18 cellular contexts compared by ENCODE assay signal in genomic region chr18:3059272-3059671, GRCh38. TPM values are rescaled to one million over a fixed set of nuclear protein-coding genes. Genes with fewer than 3 reads are reported as not detected.
A peak's percentile ranks its signal among the peaks of the same experiment; 100 is the strongest.
DNase-seq lines count a peak whose midpoint lies in the region; ATAC-seq and TF ChIP-seq lines count a peak whose summit lies in the region.
"Had no signal": no experiment of that assay in that cellular context is flagged by ENCODE, and none has a peak within 500 bp of the region (broad histone marks: within the 10 kb centered on the region; RNA-seq: fewer than 3 reads in every experiment).

No MANE protein-coding gene starts in this region.

- no peaks in the 10 kb centered on the region for H4K20me1 ChIP-seq in BLaER1

- H3K4me3 Mint-ChIP-seq in IgD-negative memory B cell: no peak overlapping the region
- H3K4me3 Mint-ChIP-seq in naive thymus-derived CD4-positive, alpha-beta T cell: peak overlapping the region in 6 of 10 donors; percentile 22 to 75 (median 49)
- H3K4me3 Mint-ChIP-seq: mesothelial cell of epicardium had no signal

- H3K9ac ChIP-seq in BLaER1: no peak overlapping the region

- H3K36me3 ChIP-seq in BLaER1: no peaks in the 10 kb centered on the region
- H3K36me3 ChIP-seq in naive thymus-derived CD4-positive, alpha-beta T cell (ENCODE audit: control insufficient read depth in 2 of 3, insufficient read depth in 3 of 3, low read length in 3 of 3): no peaks in the 10 kb centered on the region

- H3K9me3 Mint-ChIP-seq in IgD-negative memory B cell: peaks cover 0 to under 1% (median 0%) of the 10 kb centered on the region in 3 donors
- H3K9me3 Mint-ChIP-seq in naive thymus-derived CD4-positive, alpha-beta T cell: peaks cover 0 to 2% (median 0%) of the 10 kb centered on the region in 11 donors

- H3K4me1 Mint-ChIP-seq in IgD-negative memory B cell: peaks cover 25 to 27% (median 27%) of the 10 kb centered on the region in 3 donors
- peaks cover 44 to 79% (median 73%) of the 10 kb centered on the region in 7 donors for H3K4me1 Mint-ChIP-seq in naive thymus-derived CD4-positive, alpha-beta T cell

- peak; percentile 37 for ATAC-seq in naive thymus-derived CD4-positive, alpha-beta T cell
- ATAC-seq in foreskin keratinocyte (no peak), HG02759 (IDR thresholded peaks at IDR 0.05; ENCODE audit: unreplicated experiment) (no peak)

- intact Hi-C loops in naive thymus-derived CD4-positive, alpha-beta T cell (cut with micrococcal nuclease): loop anchor here in 1 of 2 donors (1.0 kb wide), 1 partner anchor 22 kb away; no protein-coding TSS in a partner anchor

- POLR2A ChIA-PET in naive thymus-derived CD4-positive, alpha-beta T cell (lab: Charles Lee): interaction anchor here (0.8 to 8.2 kb wide), 15 partner anchors 12 to 202 kb away, joined by 3 to 176 read pairs (median 11); partner anchors contain the start of genes LPIN2, MYL12A and MYL12B

- peaks cover 69% of the 10 kb centered on the region for H3K4me1 ChIP-seq in BLaER1
- peaks cover 70 to 74% of the 10 kb centered on the region in 2 donors for H3K4me1 ChIP-seq in naive thymus-derived CD4-positive, alpha-beta T cell (ENCODE audit: control insufficient read depth in 2 of 2, insufficient read depth in 2 of 2, low read length in 2 of 2)
- H3K4me1 ChIP-seq in foreskin keratinocyte: no peaks in the 10 kb centered on the region

- peak; percentile 76 for DNase-seq in central memory CD4-positive, alpha-beta T cell
- DNase-seq in naive thymus-derived CD4-positive, alpha-beta T cell: peak in 6 of 9 donors; percentile 45 to 72 (median 62)
- DNase-seq in foreskin keratinocyte: no peak
- DNase-seq in NCI-H524 (lab: John Stamatoyannopoulos, UW): no peak
- no peak for DNase-seq in NCI-H2171 treated with DMSO at 0.1 percent for 48 hours (lab: John Stamatoyannopoulos, UW)
- DNase-seq: AML-193; GF-D8; H7; NCI-H1930; NCI-H69; RPMI8226; stimulated activated CD8-positive, alpha-beta memory T cell treated with anti-CD3 and anti-CD28 coated beads, Interleukin-4, amount 100 ng/mL, for 48 hours; T-helper 9 cell had no signal

- no peak overlapping the region for H3K4me3 ChIP-seq in BLaER1
- H3K4me3 ChIP-seq in naive thymus-derived CD4-positive, alpha-beta T cell (ENCODE audit: low read length): peak overlapping the region; percentile 1

- CTCF ChIA-PET in naive thymus-derived CD4-positive, alpha-beta T cell (lab: Charles Lee): interaction anchor here (1.4 to 10.1 kb wide), 2 partner anchors 63 to 187 kb away, joined by 3 to 226 read pairs; no protein-coding TSS in a partner anchor

- H3K27me3 ChIP-seq in BLaER1: no peaks in the 10 kb centered on the region
- H3K27me3 ChIP-seq in naive thymus-derived CD4-positive, alpha-beta T cell (ENCODE audit: control insufficient read depth in 2 of 2, insufficient read depth in 2 of 2, low read length in 2 of 2): no peaks in the 10 kb centered on the region
- peaks cover 3% of the 10 kb centered on the region for H3K27me3 ChIP-seq in foreskin keratinocyte

- peak overlapping the region; percentile 81 for H3K27ac ChIP-seq in BLaER1
- peak overlapping the region; percentile 96 for H3K27ac ChIP-seq in naive thymus-derived CD4-positive, alpha-beta T cell (ENCODE audit: low read depth, low read length)
- H3K27ac ChIP-seq in foreskin keratinocyte: no peak overlapping the region

- H3K4me2 ChIP-seq in BLaER1: peak overlapping the region; percentile 57

- H3K27me3 Mint-ChIP-seq in IgD-negative memory B cell: peaks cover 2% of the 10 kb centered on the region
- no peaks in the 10 kb centered on the region for H3K27me3 Mint-ChIP-seq in naive thymus-derived CD4-positive, alpha-beta T cell
- H3K27me3 Mint-ChIP-seq: progenitor cell of endocrine pancreas had no signal

- H3K27ac Mint-ChIP-seq in IgD-negative memory B cell: peak overlapping the region in 2 of 3 donors; percentile 5 to 97
- H3K27ac Mint-ChIP-seq in naive thymus-derived CD4-positive, alpha-beta T cell: peak overlapping the region; percentile 91 to 97 (median 94)
- H3K27ac Mint-ChIP-seq: mesothelial cell of epicardium, progenitor cell of endocrine pancreas had no signal

- no peaks in the 10 kb centered on the region for H3K36me3 Mint-ChIP-seq in IgD-negative memory B cell
- H3K36me3 Mint-ChIP-seq in naive thymus-derived CD4-positive, alpha-beta T cell: peaks cover 0 to 13% (median 3%) of the 10 kb centered on the region in 5 donors

- TF ChIP-seq CTCF in foreskin keratinocyte (conservative IDR thresholded peaks at IDR 0.05): no peak

- no peaks in the 10 kb centered on the region; the same call in 1 of the 2 replicates for H3K9me3 ChIP-seq in BLaER1
- H3K9me3 ChIP-seq in naive thymus-derived CD4-positive, alpha-beta T cell (ENCODE audit: control insufficient read depth in 2 of 3, low read length in 3 of 3): no peaks in the 10 kb centered on the region

RNA-seq across cellular contexts. Expression of gene LPIN2, which starts 46.3 kb away (rescaled TPM):
- polyA plus RNA-seq in IgD-negative memory B cell (8.8 TPM), foreskin keratinocyte (1.5 and 1.6 TPM in 2 replicates)
- total RNA-seq in naive thymus-derived CD4-positive, alpha-beta T cell: 100 to 1,000 TPM in 1 of 5 experiments, 10 to 100 TPM in 4; 58.8 to 133 (median 73.6) TPM
- polyA plus RNA-seq in naive thymus-derived CD4-positive, alpha-beta T cell: 10 to 100 TPM; 63.7 to 73.1 TPM
- 6.6 and 7.3 TPM in 2 replicates for total RNA-seq in foreskin keratinocyte

Comparison
In these comparisons a context has a peak if more than half of its experiments do, and no peak if none do; other contexts are left out.
1. H3K4me3 Mint-ChIP-seq: peak in naive thymus-derived CD4-positive, alpha-beta T cell (6 of 10); none in IgD-negative memory B cell (0 of 4).
2. DNase-seq: peak in central memory CD4-positive, alpha-beta T cell (single experiment) and naive thymus-derived CD4-positive, alpha-beta T cell (6 of 9); none in foreskin keratinocyte (0 of 2), NCI-H524 (0 of 2) and NCI-H2171 treated with DMSO at 0.1 percent for 48 hours (single experiment).